9 cellular contexts compared by ENCODE assay signal in the genomic region with DNA sequence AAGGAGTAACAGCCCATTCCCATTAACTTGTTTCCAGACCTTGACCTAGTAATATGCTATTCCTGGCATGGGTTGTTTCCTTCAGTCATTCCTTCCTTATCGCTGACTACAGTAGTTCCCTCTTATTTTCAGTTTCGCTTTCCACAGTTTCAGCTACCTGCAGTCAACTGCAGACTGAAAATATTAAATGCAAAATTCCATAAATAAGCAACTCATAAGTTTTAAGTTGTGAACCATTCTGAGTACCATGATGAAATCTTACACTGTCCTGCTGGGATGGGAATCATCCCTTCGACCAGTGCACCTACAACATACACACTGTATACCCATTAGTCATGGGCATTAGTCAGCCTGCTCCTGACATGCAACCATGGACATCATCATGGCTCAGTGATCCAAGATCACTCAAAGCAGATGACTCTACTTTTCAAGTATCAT.
DNase-seq lines count a peak whose midpoint lies in the region; ATAC-seq and TF ChIP-seq lines count a peak whose summit lies in the region.
"Had no signal": no experiment of that assay in that cellular context is flagged by ENCODE, and none has a peak within 500 bp of the region (broad histone marks: within the 10 kb centered on the region; RNA-seq: fewer than 3 reads in every experiment).

No MANE protein-coding gene starts in this region.

- H3K9me3 Mint-ChIP-seq in activated B cell treated with CpG ODN at 0.5 μM for 24 hours (peaks cover 4% of the 10 kb centered on the region), immature natural killer cell (peaks cover 0 to 5% (median 0%) of the 10 kb centered on the region in 6 donors)

- CTCF ChIA-PET in activated B cell treated with CpG ODN at 0.5 μM for 24 hours (lab: Charles Lee): no interaction called here

- ATAC-seq in activated B cell treated with CpG ODN at 0.5 μM for 24 hours (ENCODE audit: low read depth): peak; percentile 45
- ATAC-seq in HG02642 (IDR thresholded peaks at IDR 0.05; ENCODE audit: poor library complexity, unreplicated experiment): no peak

- peak; percentile 3 for DNase-seq in stimulated activated CD4-positive, alpha-beta T cell treated with anti-CD3 and anti-CD28 coated beads, Interleukin-1b, Interleukin-23, amount 100 ng/mL, for 48 hours
- no peak for DNase-seq in stimulated activated CD4-positive, alpha-beta T cell treated with anti-CD3 and anti-CD28 coated beads, Interleukin-12 subunit alpha, Interleukin-12 subunit beta, amount 100 ng/mL, for 4 hours
- DNase-seq in activated B cell treated with CpG ODN at 0.5 μM for 24 hours (no peak), immature natural killer cell (peak in 2 of 3 donors; percentile 7 to 10), amygdala (lab: John Stamatoyannopoulos, UW) (no peak), iPS-NIHi11 (ENCODE audit: low spot score) (no peak), left ventricle myocardium inferior (no peak)
- DNase-seq: GF-D8 had no signal

- no peaks in the 10 kb centered on the region for H3K36me3 ChIP-seq in left ventricle myocardium inferior

- H3K4me1 ChIP-seq in left ventricle myocardium inferior: no peaks in the 10 kb centered on the region

- H3K36me3 Mint-ChIP-seq in activated B cell treated with CpG ODN at 0.5 μM for 24 hours (ENCODE audit: low read depth) (peaks cover 3% of the 10 kb centered on the region), immature natural killer cell (peaks cover 4 to 22% (median 9%) of the 10 kb centered on the region in 3 donors)

- H3K4me3 ChIP-seq in left ventricle myocardium inferior: no peak overlapping the region

- H3K27ac Mint-ChIP-seq in activated B cell treated with CpG ODN at 0.5 μM for 24 hours (no peak overlapping the region), immature natural killer cell (peak overlapping the region; percentile 24 to 85 (median 66))

- H3K4me3 Mint-ChIP-seq in activated B cell treated with CpG ODN at 0.5 μM for 24 hours (peak overlapping the region; percentile 58), immature natural killer cell (peak overlapping the region; percentile 78 to 87 (median 82))

- H3K27me3 ChIP-seq in left ventricle myocardium inferior (ENCODE audit: low read depth): no peaks in the 10 kb centered on the region

- H3K27me3 Mint-ChIP-seq in activated B cell treated with CpG ODN at 0.5 μM for 24 hours (no peaks in the 10 kb centered on the region), immature natural killer cell (ENCODE audit: low read depth in 3 of 3) (peaks cover 0 to 6% (median 0%) of the 10 kb centered on the region in 3 donors)

- no peaks in the 10 kb centered on the region for H3K9me3 ChIP-seq in left ventricle myocardium inferior (replicated peaks)

- TF ChIP-seq CTCF in activated B cell treated with CpG ODN at 0.5 μM for 24 hours (IDR thresholded peaks at IDR 0.05) (no peak), left ventricle myocardium inferior (IDR thresholded peaks at IDR 0.05; ENCODE audit: borderline replicate concordance) (no peak)

- intact Hi-C loops in activated B cell treated with CpG ODN at 0.5 μM for 24 hours (cut with micrococcal nuclease): no loop called here
- intact Hi-C loops in left ventricle myocardium inferior (cut with micrococcal nuclease): no loop called here

- POLR2A ChIA-PET in activated B cell treated with CpG ODN at 0.5 μM for 24 hours (lab: Charles Lee): no interaction called here

- H3K4me1 Mint-ChIP-seq in activated B cell treated with CpG ODN at 0.5 μM for 24 hours (peaks cover 7% of the 10 kb centered on the region), immature natural killer cell (peaks cover 8 to 9% of the 10 kb centered on the region in 2 donors)

- H3K27ac ChIP-seq in left ventricle myocardium inferior (replicated peaks): no peak overlapping the region

Comparison
In these comparisons a context has a peak if more than half of its experiments do, and no peak if none do; other contexts are left out.
1. DNase-seq: peak in stimulated activated CD4-positive, alpha-beta T cell treated with anti-CD3 and anti-CD28 coated beads, Interleukin-1b, Interleukin-23, amount 100 ng/mL, for 48 hours (single experiment) and immature natural killer cell (2 of 3); none in stimulated activated CD4-positive, alpha-beta T cell treated with anti-CD3 and anti-CD28 coated beads, Interleukin-12 subunit alpha, Interleukin-12 subunit beta, amount 100 ng/mL, for 4 hours (single experiment), activated B cell treated with CpG ODN at 0.5 μM for 24 hours (single experiment), amygdala (0 of 56), iPS-NIHi11 (single experiment) and left ventricle myocardium inferior (single experiment).